In genomic region chr10:108755661-108756060, GRCh38 we compare ENCODE assay signal across 23 cellular contexts.
"Had no signal": no experiment of that assay in that cellular context is flagged by ENCODE, and none has a peak within 500 bp of the region (broad histone marks: within the 10 kb centered on the region; RNA-seq: fewer than 3 reads in every experiment).

No MANE protein-coding gene starts in this region.

- H3K27ac ChIP-seq: brain microvascular endothelial cell, heart right ventricle, pancreas, psoas muscle, right atrium auricular region, suprapubic skin, tibial nerve had no signal

- H3K27me3 ChIP-seq: brain microvascular endothelial cell, heart right ventricle, pancreas, right atrium auricular region, suprapubic skin, tibial nerve had no signal

- H3K4me1 ChIP-seq: heart right ventricle, pancreas, psoas muscle, right atrium auricular region, suprapubic skin, tibial nerve had no signal

- H3K36me3 ChIP-seq: brain microvascular endothelial cell, heart right ventricle, pancreas, right atrium auricular region, suprapubic skin, tibial nerve had no signal

- H3K9me3 ChIP-seq: heart right ventricle, pancreas, psoas muscle, right atrium auricular region, suprapubic skin, tibial nerve had no signal

- H3K4me3 ChIP-seq: heart right ventricle, pancreas, psoas muscle, right atrium auricular region, suprapubic skin, tibial nerve had no signal

- DNase-seq: activated B cell treated with CpG ODN at 0.5 μM for 24 hours; activated CD8-positive, alpha-beta memory T cell treated with anti-CD3 and anti-CD28 coated beads, Interleukin-2, amount 10 ng/mL, durations not matched to agents 7 days and 5 days; activated CD8-positive, alpha-beta T cell treated with anti-CD3 and anti-CD28 coated beads, Interleukin-2, amount 10 ng/mL, durations not matched to agents 7 days and 5 days; activated naive CD8-positive, alpha-beta T cell treated with anti-CD3 and anti-CD28 coated beads, Interleukin-2, amount 50 U/mL, for 24 hours; activated T-cell treated with anti-CD3 and anti-CD28 coated beads, Interleukin-2, amount 50 U/mL, for 48 hours; anterior cingulate cortex; brain microvascular endothelial cell; cortex of kidney; foreskin melanocyte; heart right ventricle; left cardiac atrium; midbrain; naive thymus-derived CD4-positive, alpha-beta T cell; nucleus accumbens; pancreas; psoas muscle; stimulated activated CD4-positive, alpha-beta T cell treated with anti-CD3 and anti-CD28 coated beads, Interleukin-15, amount 100 ng/mL, for 24 hours; stimulated activated CD4-positive, alpha-beta T cell treated with anti-CD3 and anti-CD28 coated beads, Interleukin-2, amount 100 ng/mL, for 24 hours; stimulated activated naive CD4-positive, alpha-beta T cell; T-helper 2 cell had no signal
